1 cellular context compared by ENCODE assay signal in the genomic region with DNA sequence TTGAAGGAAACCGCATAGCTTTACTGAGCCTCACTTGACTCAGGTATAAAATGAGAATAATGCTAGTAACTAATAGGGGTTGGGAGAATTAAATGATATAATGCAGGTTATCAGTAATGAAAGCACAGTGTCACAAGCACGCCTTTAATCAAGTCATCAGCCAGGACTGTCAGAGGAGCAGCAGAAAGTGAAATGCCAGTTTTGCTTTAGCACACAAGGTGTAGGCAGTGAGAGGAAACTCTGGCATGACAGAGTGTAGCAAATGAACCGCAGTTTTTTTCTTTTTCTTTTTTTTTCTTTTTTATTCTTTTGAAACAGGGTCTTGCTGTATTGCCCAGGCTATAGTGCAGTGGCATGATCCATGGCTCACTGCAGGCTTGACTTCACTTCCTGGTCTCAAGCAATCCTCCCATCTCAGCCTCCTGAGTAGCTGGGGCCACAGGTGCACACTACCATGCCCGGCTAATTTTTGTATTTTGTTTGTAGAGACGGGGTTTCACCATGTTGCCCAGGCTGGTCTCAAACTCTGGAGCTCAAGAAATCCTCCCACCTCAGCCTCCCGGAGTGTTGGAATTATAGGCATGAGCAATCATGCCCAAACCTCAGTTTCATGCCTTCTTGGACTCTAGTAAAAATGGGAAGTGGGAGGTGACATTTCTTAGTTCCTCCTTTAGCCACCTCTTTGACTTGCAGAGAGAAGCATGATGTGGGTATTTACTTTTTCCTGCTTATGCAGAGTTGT.
TF ChIP-seq lines count a peak whose summit lies in the region.

No MANE protein-coding gene starts in this region.

TF ChIP-seq in GM12878, 131 proteins besides CTCF, POLR2A, EP300 and RAD21 (continued from another document):
- TF ChIP-seq IRF3 (IDR thresholded peaks at IDR 0.05) (no peak), RB1 (IDR thresholded peaks at IDR 0.05; ENCODE audit: borderline replicate concordance) (no peak), GABPA (IDR thresholded peaks at IDR 0.05; ENCODE audit: low read depth) (no peak), FOXK2 (IDR thresholded peaks at IDR 0.05) (no peak), PRDM15 (CRISPR knock-in tag; IDR thresholded peaks at IDR 0.05) (no peak), TCF3 (IDR thresholded peaks at IDR 0.05; ENCODE audit: borderline replicate concordance, insufficient read depth, low read depth, low read length) (no peak), RBBP5 (conservative IDR thresholded peaks at IDR 0.05) (no peak), POLR2AphosphoS5 (IDR thresholded peaks at IDR 0.05; ENCODE audit: low read length) (no peak), ASH2L (IDR thresholded peaks at IDR 0.05; ENCODE audit: borderline replicate concordance, low read depth) (no peak), SKIL (IDR thresholded peaks at IDR 0.05; ENCODE audit: low read depth, poor library complexity, severe bottlenecking) (no peak), HDAC2 (IDR thresholded peaks at IDR 0.05) (no peak), FOS (IDR thresholded peaks at IDR 0.05; ENCODE audit: borderline replicate concordance, extremely low read depth, insufficient read length) (no peak), MYC (IDR thresholded peaks at IDR 0.05; ENCODE audit: insufficient read depth, insufficient read length, insufficient replicate concordance, low read length, severe bottlenecking) (no peak), CBX3 (IDR thresholded peaks at IDR 0.05; ENCODE audit: borderline replicate concordance, low read depth) (no peak)
- TF ChIP-seq, protein P1, sequence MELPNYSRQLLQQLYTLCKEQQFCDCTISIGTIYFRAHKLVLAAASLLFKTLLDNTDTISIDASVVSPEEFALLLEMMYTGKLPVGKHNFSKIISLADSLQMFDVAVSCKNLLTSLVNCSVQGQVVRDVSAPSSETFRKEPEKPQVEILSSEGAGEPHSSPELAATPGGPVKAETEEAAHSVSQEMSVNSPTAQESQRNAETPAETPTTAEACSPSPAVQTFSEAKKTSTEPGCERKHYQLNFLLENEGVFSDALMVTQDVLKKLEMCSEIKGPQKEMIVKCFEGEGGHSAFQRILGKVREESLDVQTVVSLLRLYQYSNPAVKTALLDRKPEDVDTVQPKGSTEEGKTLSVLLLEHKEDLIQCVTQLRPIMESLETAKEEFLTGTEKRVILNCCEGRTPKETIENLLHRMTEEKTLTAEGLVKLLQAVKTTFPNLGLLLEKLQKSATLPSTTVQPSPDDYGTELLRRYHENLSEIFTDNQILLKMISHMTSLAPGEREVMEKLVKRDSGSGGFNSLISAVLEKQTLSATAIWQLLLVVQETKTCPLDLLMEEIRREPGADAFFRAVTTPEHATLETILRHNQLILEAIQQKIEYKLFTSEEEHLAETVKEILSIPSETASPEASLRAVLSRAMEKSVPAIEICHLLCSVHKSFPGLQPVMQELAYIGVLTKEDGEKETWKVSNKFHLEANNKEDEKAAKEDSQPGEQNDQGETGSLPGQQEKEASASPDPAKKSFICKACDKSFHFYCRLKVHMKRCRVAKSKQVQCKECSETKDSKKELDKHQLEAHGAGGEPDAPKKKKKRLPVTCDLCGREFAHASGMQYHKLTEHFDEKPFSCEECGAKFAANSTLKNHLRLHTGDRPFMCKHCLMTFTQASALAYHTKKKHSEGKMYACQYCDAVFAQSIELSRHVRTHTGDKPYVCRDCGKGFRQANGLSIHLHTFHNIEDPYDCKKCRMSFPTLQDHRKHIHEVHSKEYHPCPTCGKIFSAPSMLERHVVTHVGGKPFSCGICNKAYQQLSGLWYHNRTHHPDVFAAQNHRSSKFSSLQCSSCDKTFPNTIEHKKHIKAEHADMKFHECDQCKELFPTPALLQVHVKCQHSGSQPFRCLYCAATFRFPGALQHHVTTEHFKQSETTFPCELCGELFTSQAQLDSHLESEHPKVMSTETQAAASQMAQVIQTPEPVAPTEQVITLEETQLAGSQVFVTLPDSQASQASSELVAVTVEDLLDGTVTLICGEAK (IDR thresholded peaks at IDR 0.05; ENCODE audit: borderline replicate concordance) = no peak
